10 cellular contexts compared by ENCODE assay signal in genomic region chr2:213766465-213766891, GRCh38.
A peak's percentile ranks its signal among the peaks of the same experiment; 100 is the strongest.
DNase-seq lines count a peak whose midpoint lies in the region; ATAC-seq and TF ChIP-seq lines count a peak whose summit lies in the region.
"Had no signal": no experiment of that assay in that cellular context is flagged by ENCODE, and none has a peak within 500 bp of the region (broad histone marks: within the 10 kb centered on the region; RNA-seq: fewer than 3 reads in every experiment).

No MANE protein-coding gene starts in this region.

- BruUV-seq in mammary epithelial cell (replicated peaks; lab: Mats Ljungman, UMichigan) = no TSS peak

- H2AFZ ChIP-seq in mammary epithelial cell (ENCODE audit: low read depth, low read length) = peak overlapping the region; percentile 36

- H3K27me3 ChIP-seq in mammary epithelial cell (ENCODE audit: insufficient read depth, low read length) (no peaks in the 10 kb centered on the region), Peyer's patch (no peaks in the 10 kb centered on the region)

- no peaks in the 10 kb centered on the region for H3K36me3 ChIP-seq in mammary epithelial cell (ENCODE audit: insufficient read depth, low read length)
- no peaks in the 10 kb centered on the region for H3K36me3 ChIP-seq in Peyer's patch

- 36% methylated on average over 3 of the region's 3 CpGs for WGBS in mammary epithelial cell (ENCODE audit: low coverage, missing lambda C conversion rate)

- no peaks in the 10 kb centered on the region for H3K79me2 ChIP-seq in mammary epithelial cell (ENCODE audit: insufficient read depth, low read length)

- intact Hi-C loops in mammary epithelial cell (cut with micrococcal nuclease) = no loop called here
- intact Hi-C loops in left cardiac atrium (cut with DNase I) = no loop called here

- CTCF ChIA-PET in mammary epithelial cell (lab: Charles Lee; ENCODE audit: low non-redundant PET) (interaction anchor here (0.6 kb wide), 1 partner anchor 516 kb away, joined by 6 read pairs; no protein-coding TSS in a partner anchor), HEK293T (lab: Yijun Ruan, JAX) (interaction anchor here (0.6 kb wide), 1 partner anchor 46 kb away, joined by 3 read pairs; no protein-coding TSS in a partner anchor)

- no peak overlapping the region for H3K4me3 ChIP-seq in mammary epithelial cell (replicated peaks in 1 of 3; ENCODE audit: insufficient read depth in 1 of 3, low read depth in 2 of 3, low read length in 3 of 3)
- H3K4me3 ChIP-seq in Peyer's patch = no peak overlapping the region

- H3K9me3 ChIP-seq in mammary epithelial cell (replicated peaks; ENCODE audit: insufficient read depth, low read length) = no peaks in the 10 kb centered on the region
- no peaks in the 10 kb centered on the region for H3K9me3 ChIP-seq in Peyer's patch

- H3K4me2 ChIP-seq in mammary epithelial cell (ENCODE audit: insufficient read depth, low read depth, low read length) = no peak overlapping the region

- H3K4me1 ChIP-seq in mammary epithelial cell (ENCODE audit: insufficient read depth, low read length) = no peaks in the 10 kb centered on the region
- H3K4me1 ChIP-seq in Peyer's patch = no peaks in the 10 kb centered on the region

- in situ Hi-C loops in mammary epithelial cell (cut with MboI; ENCODE audit: low sequenced_read_pairs in 2 of 2) = no loop called here

- H4K20me1 ChIP-seq in mammary epithelial cell (ENCODE audit: insufficient read depth, low read length) = no peaks in the 10 kb centered on the region

- TF ChIP-seq CTCF in mammary epithelial cell (conservative IDR thresholded peaks at IDR 0.05 in 1 of 2, IDR thresholded peaks at IDR 0.05 in 1 of 2; ENCODE audit: extremely low read depth in 1 of 2, insufficient read depth in 1 of 2, low read depth in 1 of 2, low read length in 2 of 2) = no peak
- TF ChIP-seq CTCF in Peyer's patch (IDR thresholded peaks at IDR 0.05) = no peak

- POLR2A ChIA-PET in HEK293T (lab: Yijun Ruan, JAX) = no interaction called here

- no peak overlapping the region for H3K9ac ChIP-seq in mammary epithelial cell (ENCODE audit: insufficient read depth, low read length)

- H3K27ac ChIP-seq in mammary epithelial cell (ENCODE audit: insufficient read depth, low read depth, low read length) (no peak overlapping the region), Peyer's patch (no peak overlapping the region)

- no peak for TF ChIP-seq POLR2A in Peyer's patch (IDR thresholded peaks at IDR 0.05)

- dilution Hi-C loops in mammary epithelial cell (cut with HindIII; ENCODE audit: low sequenced_read_pairs) = no loop called here

- DNase-seq in GM04504 (ENCODE audit: low read depth) = peak; percentile 7
- DNase-seq in mammary epithelial cell = peak; percentile 0
- DNase-seq in Peyer's patch = no peak
- DNase-seq in HEK293T (ENCODE audit: extremely low spot score) = no peak
- no peak for DNase-seq in NCI-H2227 treated with DMSO at 0.1 percent for 48 hours (lab: John Stamatoyannopoulos, UW)
- DNase-seq in left cardiac atrium = no peak
- DNase-seq: effector CD4-positive, alpha-beta T cell; NCI-H1694 treated with DMSO at 0.1 percent for 48 hours had no signal

- peak; percentile 95 for ATAC-seq in GM19452 (IDR thresholded peaks at IDR 0.05; ENCODE audit: unreplicated experiment)
- ATAC-seq in HG03066 (IDR thresholded peaks at IDR 0.05; ENCODE audit: low read depth, unreplicated experiment) = peak; percentile 97
- ATAC-seq in left cardiac atrium = no peak

TF ChIP-seq in HEK293T, 16 proteins besides CTCF, POLR2A, EP300 and RAD21:
- TF ChIP-seq BHLHE40 (IDR thresholded peaks at IDR 0.05; ENCODE audit: borderline replicate concordance) (no peak), ELF4 (IDR thresholded peaks at IDR 0.05) (no peak), SP1 (IDR thresholded peaks at IDR 0.05) (no peak), ARNT (IDR thresholded peaks at IDR 0.05) (no peak), FOXK2 (IDR thresholded peaks at IDR 0.05) (no peak), FOXM1 (IDR thresholded peaks at IDR 0.05; ENCODE audit: borderline replicate concordance) (no peak), ZNF384 (IDR thresholded peaks at IDR 0.05) (no peak), L3MBTL2 (conservative IDR thresholded peaks at IDR 0.05) (no peak), NFRKB (IDR thresholded peaks at IDR 0.05) (no peak), CTBP1 (IDR thresholded peaks at IDR 0.05; ENCODE audit: borderline replicate concordance) (no peak), PKNOX1 (IDR thresholded peaks at IDR 0.05) (no peak), TARDBP (IDR thresholded peaks at IDR 0.05) (no peak), HDGF (IDR thresholded peaks at IDR 0.05; ENCODE audit: borderline replicate concordance) (no peak), FOXA1 (IDR thresholded peaks at IDR 0.05) (no peak), LEF1 (IDR thresholded peaks at IDR 0.05; ENCODE audit: borderline replicate concordance) (no peak), SUZ12 (IDR thresholded peaks at IDR 0.05) (no peak)
TF ChIP-seq in HEK293T: peak in this region for 0.

Comparison
In these comparisons a context has a peak if more than half of its experiments do, and no peak if none do; other contexts are left out.
1. DNase-seq: peak in GM04504 (single experiment) and mammary epithelial cell (single experiment); none in Peyer's patch (0 of 3), HEK293T (single experiment), NCI-H2227 treated with DMSO at 0.1 percent for 48 hours (single experiment) and left cardiac atrium (single experiment).
2. ATAC-seq: peak in GM19452 (single experiment) and HG03066 (single experiment); none in left cardiac atrium (0 of 2).